Comparison of ENCODE assay signal across 2 cellular contexts in genomic region chr13:95160112-95160906, GRCh38.
TF ChIP-seq lines count a peak whose summit lies in the region.

No MANE protein-coding gene starts in this region.

TF ChIP-seq in IMR-90, 13 proteins besides CTCF, POLR2A, EP300 and RAD21:
- no peak for TF ChIP-seq MAZ (IDR thresholded peaks at IDR 0.05; ENCODE audit: borderline replicate concordance, low read depth, low read length)
- TF ChIP-seq CEBPB (IDR thresholded peaks at IDR 0.05; ENCODE audit: low read depth, low read length), result peak; percentile 75

TF ChIP-seq in GM12878, 131 proteins besides CTCF, POLR2A, EP300 and RAD21:
- TF ChIP-seq MTA2 (IDR thresholded peaks at IDR 0.05; ENCODE audit: low read depth) (peak; percentile 77), IKZF2 (IDR thresholded peaks at IDR 0.05) (peak in 1 of 2 experiments; percentile 42; a peak in 2 of 4 replicates), IKZF1 (conservative IDR thresholded peaks at IDR 0.05) (peak; percentile 46; the same call in 1 of the 2 replicates), ESRRA (IDR thresholded peaks at IDR 0.05; ENCODE audit: low read length) (no peak)
